Comparison of ENCODE assay signal across 1 cellular context in the genomic region with DNA sequence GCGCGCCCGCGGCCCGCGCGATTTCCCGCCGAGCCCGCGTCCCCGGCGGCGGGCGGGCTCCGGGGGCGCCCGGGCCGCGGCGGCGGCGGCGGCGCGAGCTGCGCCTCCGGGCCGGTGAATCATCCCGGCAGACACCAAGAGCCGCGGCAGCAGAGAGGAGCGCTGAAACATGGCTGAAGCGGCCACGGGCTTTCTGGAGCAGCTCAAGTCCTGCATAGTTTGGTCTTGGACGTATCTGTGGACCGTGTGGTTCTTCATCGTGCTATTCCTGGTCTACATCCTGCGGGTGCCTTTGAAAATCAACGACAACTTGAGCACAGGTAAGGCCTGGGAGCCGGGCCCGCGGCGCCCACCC.
TF ChIP-seq lines count a peak whose summit lies in the region.

A gene with protein sequence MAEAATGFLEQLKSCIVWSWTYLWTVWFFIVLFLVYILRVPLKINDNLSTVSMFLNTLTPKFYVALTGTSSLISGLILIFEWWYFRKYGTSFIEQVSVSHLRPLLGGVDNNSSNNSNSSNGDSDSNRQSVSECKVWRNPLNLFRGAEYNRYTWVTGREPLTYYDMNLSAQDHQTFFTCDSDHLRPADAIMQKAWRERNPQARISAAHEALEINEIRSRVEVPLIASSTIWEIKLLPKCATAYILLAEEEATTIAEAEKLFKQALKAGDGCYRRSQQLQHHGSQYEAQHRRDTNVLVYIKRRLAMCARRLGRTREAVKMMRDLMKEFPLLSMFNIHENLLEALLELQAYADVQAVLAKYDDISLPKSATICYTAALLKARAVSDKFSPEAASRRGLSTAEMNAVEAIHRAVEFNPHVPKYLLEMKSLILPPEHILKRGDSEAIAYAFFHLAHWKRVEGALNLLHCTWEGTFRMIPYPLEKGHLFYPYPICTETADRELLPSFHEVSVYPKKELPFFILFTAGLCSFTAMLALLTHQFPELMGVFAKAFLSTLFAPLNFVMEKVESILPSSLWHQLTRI (plus strand): TSS at position 130 of the 355 bp plus-strand sequence. CDS start 40 bp downstream, at position 170.

TF ChIP-seq in HepG2, 621 proteins besides CTCF, POLR2A, EP300 and RAD21 (continued from another document and continues in another):
- TF ChIP-seq, protein P1, sequence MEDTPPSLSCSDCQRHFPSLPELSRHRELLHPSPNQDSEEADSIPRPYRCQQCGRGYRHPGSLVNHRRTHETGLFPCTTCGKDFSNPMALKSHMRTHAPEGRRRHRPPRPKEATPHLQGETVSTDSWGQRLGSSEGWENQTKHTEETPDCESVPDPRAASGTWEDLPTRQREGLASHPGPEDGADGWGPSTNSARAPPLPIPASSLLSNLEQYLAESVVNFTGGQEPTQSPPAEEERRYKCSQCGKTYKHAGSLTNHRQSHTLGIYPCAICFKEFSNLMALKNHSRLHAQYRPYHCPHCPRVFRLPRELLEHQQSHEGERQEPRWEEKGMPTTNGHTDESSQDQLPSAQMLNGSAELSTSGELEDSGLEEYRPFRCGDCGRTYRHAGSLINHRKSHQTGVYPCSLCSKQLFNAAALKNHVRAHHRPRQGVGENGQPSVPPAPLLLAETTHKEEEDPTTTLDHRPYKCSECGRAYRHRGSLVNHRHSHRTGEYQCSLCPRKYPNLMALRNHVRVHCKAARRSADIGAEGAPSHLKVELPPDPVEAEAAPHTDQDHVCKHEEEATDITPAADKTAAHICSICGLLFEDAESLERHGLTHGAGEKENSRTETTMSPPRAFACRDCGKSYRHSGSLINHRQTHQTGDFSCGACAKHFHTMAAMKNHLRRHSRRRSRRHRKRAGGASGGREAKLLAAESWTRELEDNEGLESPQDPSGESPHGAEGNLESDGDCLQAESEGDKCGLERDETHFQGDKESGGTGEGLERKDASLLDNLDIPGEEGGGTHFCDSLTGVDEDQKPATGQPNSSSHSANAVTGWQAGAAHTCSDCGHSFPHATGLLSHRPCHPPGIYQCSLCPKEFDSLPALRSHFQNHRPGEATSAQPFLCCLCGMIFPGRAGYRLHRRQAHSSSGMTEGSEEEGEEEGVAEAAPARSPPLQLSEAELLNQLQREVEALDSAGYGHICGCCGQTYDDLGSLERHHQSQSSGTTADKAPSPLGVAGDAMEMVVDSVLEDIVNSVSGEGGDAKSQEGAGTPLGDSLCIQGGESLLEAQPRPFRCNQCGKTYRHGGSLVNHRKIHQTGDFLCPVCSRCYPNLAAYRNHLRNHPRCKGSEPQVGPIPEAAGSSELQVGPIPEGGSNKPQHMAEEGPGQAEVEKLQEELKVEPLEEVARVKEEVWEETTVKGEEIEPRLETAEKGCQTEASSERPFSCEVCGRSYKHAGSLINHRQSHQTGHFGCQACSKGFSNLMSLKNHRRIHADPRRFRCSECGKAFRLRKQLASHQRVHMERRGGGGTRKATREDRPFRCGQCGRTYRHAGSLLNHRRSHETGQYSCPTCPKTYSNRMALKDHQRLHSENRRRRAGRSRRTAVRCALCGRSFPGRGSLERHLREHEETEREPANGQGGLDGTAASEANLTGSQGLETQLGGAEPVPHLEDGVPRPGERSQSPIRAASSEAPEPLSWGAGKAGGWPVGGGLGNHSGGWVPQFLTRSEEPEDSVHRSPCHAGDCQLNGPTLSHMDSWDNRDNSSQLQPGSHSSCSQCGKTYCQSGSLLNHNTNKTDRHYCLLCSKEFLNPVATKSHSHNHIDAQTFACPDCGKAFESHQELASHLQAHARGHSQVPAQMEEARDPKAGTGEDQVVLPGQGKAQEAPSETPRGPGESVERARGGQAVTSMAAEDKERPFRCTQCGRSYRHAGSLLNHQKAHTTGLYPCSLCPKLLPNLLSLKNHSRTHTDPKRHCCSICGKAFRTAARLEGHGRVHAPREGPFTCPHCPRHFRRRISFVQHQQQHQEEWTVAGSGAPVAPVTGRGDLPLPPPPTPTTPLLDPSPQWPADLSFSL (CRISPR knock-in tag; IDR thresholded peaks at IDR 0.05) = no peak
- TF ChIP-seq ZNF256 (CRISPR knock-in tag; conservative IDR thresholded peaks at IDR 0.05) (no peak), ZNF33B (CRISPR knock-in tag; IDR thresholded peaks at IDR 0.05) (0 out of 2 replicates have a peak, but pooled peaks have one; percentile 28), POGZ (CRISPR knock-in tag; IDR thresholded peaks at IDR 0.05) (0 out of 2 replicates have a peak, but pooled peaks have one; percentile 1), POLR2AphosphoS5 (IDR thresholded peaks at IDR 0.05; ENCODE audit: low read depth, low read length) (peak; percentile 52), TGIF2 (CRISPR knock-in tag; IDR thresholded peaks at IDR 0.05) (no peak), ZSCAN21 (CRISPR knock-in tag; IDR thresholded peaks at IDR 0.05; ENCODE audit: borderline replicate concordance) (0 out of 2 replicates have a peak, but pooled peaks have one; percentile 39), NFE2L1 (CRISPR knock-in tag; IDR thresholded peaks at IDR 0.05; ENCODE audit: borderline replicate concordance) (no peak), RAD51 (IDR thresholded peaks at IDR 0.05; ENCODE audit: borderline replicate concordance) (no peak), FOSL2 (CRISPR knock-in tag; IDR thresholded peaks at IDR 0.05) (peak; percentile 68), ZNF614 (CRISPR knock-in tag; IDR thresholded peaks at IDR 0.05; ENCODE audit: borderline replicate concordance) (no peak), TBX2 (CRISPR knock-in tag; IDR thresholded peaks at IDR 0.05; ENCODE audit: borderline replicate concordance) (no peak), CHCHD3 (CRISPR knock-in tag; IDR thresholded peaks at IDR 0.05) (no peak), ZNF460 (CRISPR knock-in tag; IDR thresholded peaks at IDR 0.05; ENCODE audit: borderline replicate concordance) (no peak), U2AF1 (optimal IDR thresholded peaks at IDR 0.05; ENCODE audit: low read depth, low read length) (peak; percentile 65), ZNF136 (CRISPR knock-in tag; IDR thresholded peaks at IDR 0.05; ENCODE audit: low read depth) (no peak), SRF (IDR thresholded peaks at IDR 0.05; ENCODE audit: low read depth, low read length) (no peak), YY1 (IDR thresholded peaks at IDR 0.05; ENCODE audit: insufficient read depth, insufficient replicate concordance, low read depth, low read length) (peak; percentile 71), RFXAP (CRISPR knock-in tag; IDR thresholded peaks at IDR 0.05; ENCODE audit: borderline replicate concordance) (no peak), ELF1 (CRISPR knock-in tag; IDR thresholded peaks at IDR 0.05) (no peak), TCF7 (IDR thresholded peaks at IDR 0.05; ENCODE audit: low read depth) (no peak), YEATS4 (CRISPR knock-in tag; IDR thresholded peaks at IDR 0.05; ENCODE audit: borderline replicate concordance) (peak; percentile 84), ZNF264 (CRISPR knock-in tag; IDR thresholded peaks at IDR 0.05) (0 out of 2 replicates have a peak, but pooled peaks have one; percentile 18), ZNF567 (CRISPR knock-in tag; IDR thresholded peaks at IDR 0.05; ENCODE audit: borderline replicate concordance) (no peak), TAF1 (CRISPR knock-in tag; IDR thresholded peaks at IDR 0.05) (peak; percentile 70; the same call in 1 of the 2 replicates), MEIS1 (CRISPR knock-in tag; IDR thresholded peaks at IDR 0.05; ENCODE audit: borderline replicate concordance) (0 out of 2 replicates have a peak, but pooled peaks have one; percentile 22), NONO (IDR thresholded peaks at IDR 0.05) (no peak), NONO (CRISPR knock-in tag; conservative IDR thresholded peaks at IDR 0.05) (0 out of 2 replicates have a peak, but pooled peaks have one; percentile 27), HNRNPLL (IDR thresholded peaks at IDR 0.05; ENCODE audit: low read depth, low read length, poor library complexity, severe bottlenecking) (peak; percentile 22), ZC3H13 (CRISPR knock-in tag; IDR thresholded peaks at IDR 0.05) (no peak), STAG1 (CRISPR knock-in tag; IDR thresholded peaks at IDR 0.05) (no peak), ZNF383 (CRISPR knock-in tag; IDR thresholded peaks at IDR 0.05; ENCODE audit: borderline replicate concordance) (no peak), ZNF253 (CRISPR knock-in tag; IDR thresholded peaks at IDR 0.05; ENCODE audit: borderline replicate concordance) (no peak), KMT2B (CRISPR knock-in tag; IDR thresholded peaks at IDR 0.05) (peak; percentile 34), MED1 (CRISPR knock-in tag; IDR thresholded peaks at IDR 0.05) (0 out of 2 replicates have a peak, but pooled peaks have one; percentile 24), SP4 (CRISPR knock-in tag; IDR thresholded peaks at IDR 0.05) (no peak), PCBP2 (optimal IDR thresholded peaks at IDR 0.05; ENCODE audit: low read depth, low read length, poor library complexity, severe bottlenecking) (no peak), POLR2G (IDR thresholded peaks at IDR 0.05; ENCODE audit: low read depth, low read length) (peak; percentile 69; the same call in 1 of the 2 replicates)
- TF ChIP-seq, protein P2, sequence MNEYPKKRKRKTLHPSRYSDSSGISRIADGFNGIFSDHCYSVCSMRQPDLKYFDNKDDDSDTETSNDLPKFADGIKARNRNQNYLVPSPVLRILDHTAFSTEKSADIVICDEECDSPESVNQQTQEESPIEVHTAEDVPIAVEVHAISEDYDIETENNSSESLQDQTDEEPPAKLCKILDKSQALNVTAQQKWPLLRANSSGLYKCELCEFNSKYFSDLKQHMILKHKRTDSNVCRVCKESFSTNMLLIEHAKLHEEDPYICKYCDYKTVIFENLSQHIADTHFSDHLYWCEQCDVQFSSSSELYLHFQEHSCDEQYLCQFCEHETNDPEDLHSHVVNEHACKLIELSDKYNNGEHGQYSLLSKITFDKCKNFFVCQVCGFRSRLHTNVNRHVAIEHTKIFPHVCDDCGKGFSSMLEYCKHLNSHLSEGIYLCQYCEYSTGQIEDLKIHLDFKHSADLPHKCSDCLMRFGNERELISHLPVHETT (CRISPR knock-in tag; conservative IDR thresholded peaks at IDR 0.05) = 0 out of 2 replicates have a peak, but pooled peaks have one; percentile 64
- TF ChIP-seq, protein P3, sequence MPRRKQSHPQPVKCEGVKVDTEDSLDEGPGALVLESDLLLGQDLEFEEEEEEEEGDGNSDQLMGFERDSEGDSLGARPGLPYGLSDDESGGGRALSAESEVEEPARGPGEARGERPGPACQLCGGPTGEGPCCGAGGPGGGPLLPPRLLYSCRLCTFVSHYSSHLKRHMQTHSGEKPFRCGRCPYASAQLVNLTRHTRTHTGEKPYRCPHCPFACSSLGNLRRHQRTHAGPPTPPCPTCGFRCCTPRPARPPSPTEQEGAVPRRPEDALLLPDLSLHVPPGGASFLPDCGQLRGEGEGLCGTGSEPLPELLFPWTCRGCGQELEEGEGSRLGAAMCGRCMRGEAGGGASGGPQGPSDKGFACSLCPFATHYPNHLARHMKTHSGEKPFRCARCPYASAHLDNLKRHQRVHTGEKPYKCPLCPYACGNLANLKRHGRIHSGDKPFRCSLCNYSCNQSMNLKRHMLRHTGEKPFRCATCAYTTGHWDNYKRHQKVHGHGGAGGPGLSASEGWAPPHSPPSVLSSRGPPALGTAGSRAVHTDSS (CRISPR knock-in tag; conservative IDR thresholded peaks at IDR 0.05) = no peak
- TF ChIP-seq, protein P4, sequence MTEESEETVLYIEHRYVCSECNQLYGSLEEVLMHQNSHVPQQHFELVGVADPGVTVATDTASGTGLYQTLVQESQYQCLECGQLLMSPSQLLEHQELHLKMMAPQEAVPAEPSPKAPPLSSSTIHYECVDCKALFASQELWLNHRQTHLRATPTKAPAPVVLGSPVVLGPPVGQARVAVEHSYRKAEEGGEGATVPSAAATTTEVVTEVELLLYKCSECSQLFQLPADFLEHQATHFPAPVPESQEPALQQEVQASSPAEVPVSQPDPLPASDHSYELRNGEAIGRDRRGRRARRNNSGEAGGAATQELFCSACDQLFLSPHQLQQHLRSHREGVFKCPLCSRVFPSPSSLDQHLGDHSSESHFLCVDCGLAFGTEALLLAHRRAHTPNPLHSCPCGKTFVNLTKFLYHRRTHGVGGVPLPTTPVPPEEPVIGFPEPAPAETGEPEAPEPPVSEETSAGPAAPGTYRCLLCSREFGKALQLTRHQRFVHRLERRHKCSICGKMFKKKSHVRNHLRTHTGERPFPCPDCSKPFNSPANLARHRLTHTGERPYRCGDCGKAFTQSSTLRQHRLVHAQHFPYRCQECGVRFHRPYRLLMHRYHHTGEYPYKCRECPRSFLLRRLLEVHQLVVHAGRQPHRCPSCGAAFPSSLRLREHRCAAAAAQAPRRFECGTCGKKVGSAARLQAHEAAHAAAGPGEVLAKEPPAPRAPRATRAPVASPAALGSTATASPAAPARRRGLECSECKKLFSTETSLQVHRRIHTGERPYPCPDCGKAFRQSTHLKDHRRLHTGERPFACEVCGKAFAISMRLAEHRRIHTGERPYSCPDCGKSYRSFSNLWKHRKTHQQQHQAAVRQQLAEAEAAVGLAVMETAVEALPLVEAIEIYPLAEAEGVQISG (CRISPR knock-in tag; IDR thresholded peaks at IDR 0.05) = 0 out of 2 replicates have a peak, but pooled peaks have one; percentile 29
- TF ChIP-seq, protein P5, sequence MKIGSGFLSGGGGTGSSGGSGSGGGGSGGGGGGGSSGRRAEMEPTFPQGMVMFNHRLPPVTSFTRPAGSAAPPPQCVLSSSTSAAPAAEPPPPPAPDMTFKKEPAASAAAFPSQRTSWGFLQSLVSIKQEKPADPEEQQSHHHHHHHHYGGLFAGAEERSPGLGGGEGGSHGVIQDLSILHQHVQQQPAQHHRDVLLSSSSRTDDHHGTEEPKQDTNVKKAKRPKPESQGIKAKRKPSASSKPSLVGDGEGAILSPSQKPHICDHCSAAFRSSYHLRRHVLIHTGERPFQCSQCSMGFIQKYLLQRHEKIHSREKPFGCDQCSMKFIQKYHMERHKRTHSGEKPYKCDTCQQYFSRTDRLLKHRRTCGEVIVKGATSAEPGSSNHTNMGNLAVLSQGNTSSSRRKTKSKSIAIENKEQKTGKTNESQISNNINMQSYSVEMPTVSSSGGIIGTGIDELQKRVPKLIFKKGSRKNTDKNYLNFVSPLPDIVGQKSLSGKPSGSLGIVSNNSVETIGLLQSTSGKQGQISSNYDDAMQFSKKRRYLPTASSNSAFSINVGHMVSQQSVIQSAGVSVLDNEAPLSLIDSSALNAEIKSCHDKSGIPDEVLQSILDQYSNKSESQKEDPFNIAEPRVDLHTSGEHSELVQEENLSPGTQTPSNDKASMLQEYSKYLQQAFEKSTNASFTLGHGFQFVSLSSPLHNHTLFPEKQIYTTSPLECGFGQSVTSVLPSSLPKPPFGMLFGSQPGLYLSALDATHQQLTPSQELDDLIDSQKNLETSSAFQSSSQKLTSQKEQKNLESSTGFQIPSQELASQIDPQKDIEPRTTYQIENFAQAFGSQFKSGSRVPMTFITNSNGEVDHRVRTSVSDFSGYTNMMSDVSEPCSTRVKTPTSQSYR (CRISPR knock-in tag; IDR thresholded peaks at IDR 0.05; ENCODE audit: borderline replicate concordance) = peak; percentile 82
